9 cellular contexts compared by ENCODE assay signal in genomic region chr13:49098198-49098597, GRCh38.
DNase-seq lines count a peak whose midpoint lies in the region; ATAC-seq and TF ChIP-seq lines count a peak whose summit lies in the region.
"Had no signal": no experiment of that assay in that cellular context is flagged by ENCODE, and none has a peak within 500 bp of the region (broad histone marks: within the 10 kb centered on the region; RNA-seq: fewer than 3 reads in every experiment).

No MANE protein-coding gene starts in this region.

- H4K91ac ChIP-seq in mesenchymal stem cell (ENCODE audit: low read length) = no peak overlapping the region

- H3K9ac ChIP-seq in Karpas-422 (ENCODE audit: low read length) = no peak overlapping the region
- peak overlapping the region; percentile 45 for H3K9ac ChIP-seq in mesenchymal stem cell (ENCODE audit: low read length)

- H3K4me1 ChIP-seq in ACC112 (ENCODE audit: control insufficient read depth, insufficient read depth, low read length, unreplicated experiment) = peaks cover 35% of the 10 kb centered on the region
- peaks cover 35% of the 10 kb centered on the region for H3K4me1 ChIP-seq in Karpas-422 (ENCODE audit: low read length)
- no peaks in the 10 kb centered on the region for H3K4me1 ChIP-seq in mesenchymal stem cell (ENCODE audit: control insufficient read depth, insufficient read depth, low read depth, low read length)

- no peak overlapping the region for H3K4me3 Mint-ChIP-seq in natural killer cell treated with Interleukin-12 subunit alpha and Interleukin-12 subunit beta and Interleukin-15 and Interleukin-18, amount 100 ng/mL, for 72 hours

- no peak for TF ChIP-seq CTCF in choroid plexus epithelial cell (conservative IDR thresholded peaks at IDR 0.05; ENCODE audit: low read depth, low read length)

- H3K4me2 ChIP-seq in Karpas-422 (ENCODE audit: low read depth, low read length, poor library complexity, severe bottlenecking) (peak overlapping the region; percentile 52), mesenchymal stem cell (ENCODE audit: low read length, poor library complexity, severe bottlenecking) (no peak overlapping the region)

- peak overlapping the region; percentile 100 for H3K27ac ChIP-seq in ACC112 (ENCODE audit: low read depth, low read length)
- H3K27ac ChIP-seq in Karpas-422 (ENCODE audit: low read length) = no peak overlapping the region
- peak overlapping the region; percentile 47 for H3K27ac ChIP-seq in mesenchymal stem cell (ENCODE audit: low read length, poor library complexity, severe bottlenecking)

- no peak overlapping the region for H3K23ac ChIP-seq in mesenchymal stem cell (ENCODE audit: low read length in 2 of 2)

- H3K4me3 ChIP-seq in ACC112 (ENCODE audit: low read depth, low read length) = peak overlapping the region; percentile 1; the same call in 1 of the 2 replicates
- no peak overlapping the region for H3K4me3 ChIP-seq in Karpas-422 (ENCODE audit: low read length)
- no peak overlapping the region for H3K4me3 ChIP-seq in choroid plexus epithelial cell (ENCODE audit: low read depth, low read length)
- peak overlapping the region in 1 of 2 experiments; percentile 31 for H3K4me3 ChIP-seq in mesenchymal stem cell (ENCODE audit: insufficient read depth in 1 of 2, low read depth in 1 of 2, low read length in 2 of 2)

- H4K8ac ChIP-seq in mesenchymal stem cell (ENCODE audit: low read length) = no peak overlapping the region

- no peaks in the 10 kb centered on the region for H3K9me3 ChIP-seq in Karpas-422 (ENCODE audit: low read length)
- H3K9me3 ChIP-seq in mesenchymal stem cell (ENCODE audit: control insufficient read depth, low read length) = no peaks in the 10 kb centered on the region

- WGBS in mesenchymal stem cell = 43% methylated on average over 1 of the region's 2 CpGs

- no peaks in the 10 kb centered on the region for H4K20me1 ChIP-seq in Karpas-422 (ENCODE audit: insufficient read depth, low read depth, low read length)

- no peaks in the 10 kb centered on the region for H3K36me3 ChIP-seq in ACC112 (ENCODE audit: insufficient read depth, low read length)
- H3K36me3 ChIP-seq in Karpas-422 (ENCODE audit: insufficient read depth, low read length) = no peaks in the 10 kb centered on the region
- no peaks in the 10 kb centered on the region for H3K36me3 ChIP-seq in mesenchymal stem cell (ENCODE audit: control insufficient read depth in 1 of 2, insufficient read depth in 2 of 2, low read depth in 1 of 2, low read length in 2 of 2)

- H3K4ac ChIP-seq in mesenchymal stem cell (ENCODE audit: low read depth in 1 of 2, low read length in 2 of 2) = no peak overlapping the region

- no peaks in the 10 kb centered on the region for H3K36me3 Mint-ChIP-seq in natural killer cell treated with Interleukin-12 subunit alpha and Interleukin-12 subunit beta and Interleukin-15 and Interleukin-18, amount 100 ng/mL, for 72 hours

- H3K9me2 ChIP-seq in Karpas-422 (replicated peaks; ENCODE audit: insufficient read depth, low read length) = no peaks in the 10 kb centered on the region

- H2BK15ac ChIP-seq in mesenchymal stem cell (ENCODE audit: low read depth, poor library complexity, severe bottlenecking) = no peak overlapping the region

- H3K18ac ChIP-seq in mesenchymal stem cell (ENCODE audit: low read depth in 1 of 2, low read length in 2 of 2) = no peak overlapping the region

- no peaks in the 10 kb centered on the region for H3K79me2 ChIP-seq in ACC112 (ENCODE audit: control insufficient read depth, insufficient read depth, low read length, unreplicated experiment)
- no peaks in the 10 kb centered on the region for H3K79me2 ChIP-seq in Karpas-422 (ENCODE audit: low read length)

- H3K79me1 ChIP-seq in mesenchymal stem cell (replicated peaks; ENCODE audit: low read length, poor library complexity, severe bottlenecking) = peaks cover 7% of the 10 kb centered on the region

- H3K27ac Mint-ChIP-seq in natural killer cell treated with Interleukin-12 subunit alpha and Interleukin-12 subunit beta and Interleukin-15 and Interleukin-18, amount 100 ng/mL, for 72 hours = no peak overlapping the region

- H3K9me3 Mint-ChIP-seq in natural killer cell treated with Interleukin-12 subunit alpha and Interleukin-12 subunit beta and Interleukin-15 and Interleukin-18, amount 100 ng/mL, for 72 hours = no peaks in the 10 kb centered on the region

- no peak for DNase-seq in Karpas-422
- peak; percentile 95 for DNase-seq in choroid plexus epithelial cell (ENCODE audit: low read depth)
- DNase-seq in mesenchymal stem cell = peak; percentile 95
- no peak for DNase-seq in natural killer cell treated with Interleukin-12 subunit alpha and Interleukin-12 subunit beta and Interleukin-15 and Interleukin-18, amount 100 ng/mL, for 72 hours (ENCODE audit: low spot score)
- DNase-seq: activated T-cell treated with anti-CD3 and anti-CD28 coated beads, Interleukin-2, amount 50 U/mL, for 48 hours had no signal

- H3K27me3 Mint-ChIP-seq in natural killer cell treated with Interleukin-12 subunit alpha and Interleukin-12 subunit beta and Interleukin-15 and Interleukin-18, amount 100 ng/mL, for 72 hours = no peaks in the 10 kb centered on the region

- peaks cover 6 to 8% of the 10 kb centered on the region in 2 donors for H3K4me1 Mint-ChIP-seq in natural killer cell treated with Interleukin-12 subunit alpha and Interleukin-12 subunit beta and Interleukin-15 and Interleukin-18, amount 100 ng/mL, for 72 hours (ENCODE audit: low read depth in 2 of 2)

- no peak overlapping the region for H2BK5ac ChIP-seq in mesenchymal stem cell (ENCODE audit: low read depth, low read length, poor library complexity, severe bottlenecking)

- no peak overlapping the region for H2BK12ac ChIP-seq in mesenchymal stem cell (ENCODE audit: low read length in 2 of 2)

- H3K14ac ChIP-seq in mesenchymal stem cell (ENCODE audit: low read length in 2 of 2) = no peak overlapping the region

- H2AK5ac ChIP-seq in mesenchymal stem cell (ENCODE audit: low read length, severe bottlenecking) = no peak overlapping the region

- ATAC-seq in natural killer cell treated with Interleukin-12 subunit alpha and Interleukin-12 subunit beta and Interleukin-15 and Interleukin-18, amount 100 ng/mL, for 72 hours = no peak
- ATAC-seq in GM18867 (IDR thresholded peaks at IDR 0.05; ENCODE audit: unreplicated experiment) (no peak), HG03175 (IDR thresholded peaks at IDR 0.05; ENCODE audit: unreplicated experiment) (no peak), HG02798 (IDR thresholded peaks at IDR 0.05; ENCODE audit: poor library complexity, unreplicated experiment) (no peak)

- H2AFZ ChIP-seq in ACC112 (ENCODE audit: low read length, unreplicated experiment) = no peak overlapping the region
- H2AFZ ChIP-seq in Karpas-422 (ENCODE audit: low read length) = no peak overlapping the region
- no peak overlapping the region for H2AFZ ChIP-seq in mesenchymal stem cell (ENCODE audit: low read depth, low read length)

- no peaks in the 10 kb centered on the region for H3K27me3 ChIP-seq in ACC112 (ENCODE audit: insufficient read depth, low read length)
- no peaks in the 10 kb centered on the region for H3K27me3 ChIP-seq in Karpas-422 (ENCODE audit: low read length)
- H3K27me3 ChIP-seq in mesenchymal stem cell (ENCODE audit: control insufficient read depth in 1 of 2, insufficient read depth in 1 of 2, low read length in 2 of 2) = no peaks in the 10 kb centered on the region

- no peak overlapping the region for H2BK120ac ChIP-seq in mesenchymal stem cell (ENCODE audit: low read depth, low read length)

Comparison
In these comparisons a context has a peak if more than half of its experiments do, and no peak if none do; other contexts are left out.
1. DNase-seq: peak in choroid plexus epithelial cell (single experiment) and mesenchymal stem cell (single experiment); none in Karpas-422 (single experiment) and natural killer cell treated with Interleukin-12 subunit alpha and Interleukin-12 subunit beta and Interleukin-15 and Interleukin-18, amount 100 ng/mL, for 72 hours (single experiment).